8 cellular contexts compared by ENCODE assay signal in the genomic region with DNA sequence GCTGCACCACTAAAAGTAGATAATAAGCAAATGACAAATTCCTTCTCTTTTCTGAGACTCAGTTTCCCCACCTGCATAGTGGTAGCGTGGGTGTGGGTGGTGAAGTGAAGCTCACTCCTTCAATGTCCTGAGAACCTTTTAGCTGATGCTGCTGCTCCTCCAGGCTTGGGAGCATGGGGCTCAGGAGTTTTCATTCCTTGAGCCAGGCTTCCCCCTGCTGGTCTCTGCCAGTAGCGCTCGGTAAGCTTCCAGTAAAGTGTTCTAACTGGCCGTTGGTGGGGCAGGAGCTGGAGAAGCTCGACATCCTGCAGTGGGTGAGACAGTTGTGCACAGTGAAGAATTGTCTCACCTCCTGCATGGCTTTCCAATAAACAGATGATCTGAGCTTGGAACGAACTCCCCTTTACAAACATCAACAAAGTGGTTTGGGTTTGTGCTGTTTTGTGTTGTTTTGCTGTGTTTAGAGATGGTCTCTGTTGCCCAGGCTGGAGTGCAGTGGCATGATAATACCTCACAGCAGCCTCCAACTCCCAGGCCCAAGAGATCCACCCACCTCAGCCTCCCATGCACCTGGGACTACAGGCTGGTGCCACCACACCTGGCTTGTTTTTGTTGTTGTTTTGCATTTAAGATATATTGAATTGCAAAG. TPM values are rescaled to one million over a fixed set of nuclear protein-coding genes. Genes with fewer than 3 reads are reported as not detected.
DNase-seq lines count a peak whose midpoint lies in the region; ATAC-seq and TF ChIP-seq lines count a peak whose summit lies in the region.

No MANE protein-coding gene starts in this region.

- H3K4me1 Mint-ChIP-seq in activated T-cell treated with anti-CD3 and anti-CD28 coated beads, Interleukin-2, amount 50 U/mL, for 24 hours (ENCODE audit: low read depth), result peaks cover 1% of the 10 kb centered on the region
- H3K4me1 Mint-ChIP-seq in neural progenitor cell, result peaks cover 17% of the 10 kb centered on the region

- H2BK120ac ChIP-seq in IMR-90 (ENCODE audit: low read depth, low read length), result no peak overlapping the region

- 0% methylated on average over 2 of the region's 6 CpGs; no CpG with 5 or more reads in 1 of the 2 experiments for WGBS in IMR-90 (ENCODE audit: extremely low coverage in 2 of 2, insufficient read length in 1 of 2), 2 experiments
- 20 to 56% methylated on average over 4 to 6 of the region's 6 CpGs for WGBS in testis, 2 donors

- H4K8ac ChIP-seq in IMR-90 (ENCODE audit: low read depth in 2 of 2, low read length in 2 of 2), result peak overlapping the region in 1 of 2 experiments; percentile 43; a peak in 1 of 4 replicates

- H3K27ac ChIP-seq in IMR-90 (ENCODE audit: insufficient read depth, low read length), result no peak overlapping the region
- H3K27ac ChIP-seq in Panc1 (ENCODE audit: low read length), result peak overlapping the region; percentile 37
- no peak overlapping the region for H3K27ac ChIP-seq in neural progenitor cell
- no peak overlapping the region for H3K27ac ChIP-seq in testis

- H3K4ac ChIP-seq in IMR-90 (ENCODE audit: low read depth, low read length), result no peak overlapping the region

- dilution Hi-C loops in IMR-90 (cut with HindIII; ENCODE audit: low sequenced_read_pairs, unreplicated experiment), result no loop called here

- H3K4me2 ChIP-seq in IMR-90 (ENCODE audit: low read depth, low read length) (no peak overlapping the region), neural progenitor cell (no peak overlapping the region)

- in situ Hi-C loops in IMR-90 (cut with MboI; ENCODE audit: low sequenced_read_pairs) (loop anchor here (5.0 kb wide), 1 partner anchor 205 kb away; the partner anchor contains the start of gene SLC36A1), Panc1 (cut with HindIII; ENCODE audit: low pct_unique_long_range_greater_than_20kb, low sequenced_read_pairs) (no loop called here)

- intact Hi-C loops in IMR-90 (cut with micrococcal nuclease) (loop anchor here (1.0 to 5.0 kb wide), 7 partner anchors 129 to 650 kb away; partner anchors contain the start of gene SLC36A1), Panc1 (cut with micrococcal nuclease; ENCODE audit: unreplicated experiment) (loop anchor here (1.0 to 5.0 kb wide), 3 partner anchors 129 to 335 kb away; partner anchors contain the start of gene SLC36A1), testis (cut with DNase I; ENCODE audit: low total_unique reads) (no loop called here)

- H4K91ac ChIP-seq in IMR-90 (ENCODE audit: insufficient read depth, low read depth, low read length), result no peak overlapping the region

- H4K5ac ChIP-seq in IMR-90 (ENCODE audit: low read depth, low read length), result no peak overlapping the region

- H2AK5ac ChIP-seq in IMR-90 (ENCODE audit: low read depth, low read length), result no peak overlapping the region

- H3K4me3 ChIP-seq in IMR-90 (ENCODE audit: insufficient read depth, low read depth, low read length) (no peak overlapping the region), Panc1 (ENCODE audit: low read depth in 2 of 2, low read length in 2 of 2) (no peak overlapping the region), fibroblast of mammary gland (ENCODE audit: control insufficient read depth, low read depth, low read length) (no peak overlapping the region), neural progenitor cell (no peak overlapping the region), testis (no peak overlapping the region)

- H2BK5ac ChIP-seq in IMR-90 (ENCODE audit: low read depth, low read length, poor library complexity, severe bottlenecking), result no peak overlapping the region

- H4K20me1 ChIP-seq in IMR-90 (ENCODE audit: insufficient read depth, low read length), result no peaks in the 10 kb centered on the region
- H4K20me1 ChIP-seq in neural progenitor cell (ENCODE audit: low read depth), result no peaks in the 10 kb centered on the region

- peaks cover 3% of the 10 kb centered on the region for H3K27me3 Mint-ChIP-seq in activated T-cell treated with anti-CD3 and anti-CD28 coated beads, Interleukin-2, amount 50 U/mL, for 24 hours
- no peaks in the 10 kb centered on the region for H3K27me3 Mint-ChIP-seq in neural progenitor cell (ENCODE audit: insufficient read depth, low read depth)

- H2AK9ac ChIP-seq in IMR-90 (replicated peaks; ENCODE audit: low read depth, low read length, poor library complexity), result no peak overlapping the region

- H3K9me3 Mint-ChIP-seq in activated T-cell treated with anti-CD3 and anti-CD28 coated beads, Interleukin-2, amount 50 U/mL, for 24 hours, result no peaks in the 10 kb centered on the region
- H3K9me3 Mint-ChIP-seq in neural progenitor cell, result no peaks in the 10 kb centered on the region

- POLR2A ChIA-PET in IMR-90 (lab: Charles Lee; ENCODE audit: unreplicated experiment), result no interaction called here
- POLR2A ChIA-PET in Panc1 (lab: Charles Lee), result no interaction called here

- H3K14ac ChIP-seq in IMR-90 (replicated peaks; ENCODE audit: low read depth, low read length), result no peak overlapping the region

- H3K36me3 Mint-ChIP-seq in activated T-cell treated with anti-CD3 and anti-CD28 coated beads, Interleukin-2, amount 50 U/mL, for 24 hours (ENCODE audit: low read depth), result no peaks in the 10 kb centered on the region
- H3K36me3 Mint-ChIP-seq in neural progenitor cell, result no peaks in the 10 kb centered on the region

- TF ChIP-seq CTCF in IMR-90 (conservative IDR thresholded peaks at IDR 0.05; ENCODE audit: low read depth, low read length), result peak; percentile 98
- peak; percentile 94 for TF ChIP-seq CTCF in Panc1 (IDR thresholded peaks at IDR 0.05)
- peak; percentile 92 for TF ChIP-seq CTCF in fibroblast of mammary gland (conservative IDR thresholded peaks at IDR 0.05; ENCODE audit: control insufficient read depth, insufficient read depth, low read depth, low read length)
- TF ChIP-seq CTCF in neural progenitor cell (IDR thresholded peaks at IDR 0.05), result peak; percentile 96
- TF ChIP-seq CTCF in testis (IDR thresholded peaks at IDR 0.05), result peak; percentile 65 to 78 (median 71)

- ATAC-seq in GM21619 (IDR thresholded peaks at IDR 0.05; ENCODE audit: unreplicated experiment) (peak; percentile 98), IMR-90 (ENCODE audit: low read depth) (peak; percentile 100), Panc1 (peak; percentile 99)

- H2BK15ac ChIP-seq in IMR-90 (ENCODE audit: low read depth, low read length), result no peak overlapping the region

- H3K23ac ChIP-seq in IMR-90 (ENCODE audit: low read depth, low read length), result no peak overlapping the region

- H3K79me2 ChIP-seq in neural progenitor cell (ENCODE audit: low read depth), result no peaks in the 10 kb centered on the region

- peak; percentile 83 for DNase-seq in Daoy (ENCODE audit: low read depth)
- DNase-seq in IMR-90, result peak; percentile 75
- DNase-seq in Panc1 (ENCODE audit: low read depth, low spot score), result peak; percentile 73
- peak; percentile 71 for DNase-seq in activated T-cell treated with anti-CD3 and anti-CD28 coated beads, Interleukin-2, amount 50 U/mL, for 24 hours
- peak; percentile 80 for DNase-seq in fibroblast of mammary gland (ENCODE audit: low read depth)
- DNase-seq in neural progenitor cell (ENCODE audit: low spot score), result peak; percentile 92
- DNase-seq in testis, result peak; percentile 85

- H3F3A ChIP-seq in neural progenitor cell (ENCODE audit: low read depth), result peaks cover 13% of the 10 kb centered on the region

- no peak overlapping the region; the same call in 1 of the 2 replicates for H2BK20ac ChIP-seq in IMR-90 (ENCODE audit: low read depth, low read length)

- H3K36me3 ChIP-seq in IMR-90 (ENCODE audit: control insufficient read depth, insufficient read depth, low read length), result no peaks in the 10 kb centered on the region
- H3K36me3 ChIP-seq in Panc1 (ENCODE audit: control insufficient read depth, insufficient read depth, low read length), result no peaks in the 10 kb centered on the region
- H3K36me3 ChIP-seq in neural progenitor cell, result no peaks in the 10 kb centered on the region
- H3K36me3 ChIP-seq in testis (ENCODE audit: low read depth, missing control alignments), result no peaks in the 10 kb centered on the region

- H3K9me3 ChIP-seq in IMR-90 (ENCODE audit: control insufficient read depth, insufficient read depth, low read length) (no peaks in the 10 kb centered on the region), Panc1 (ENCODE audit: control insufficient read depth, insufficient read depth, low read depth, low read length) (no peaks in the 10 kb centered on the region), neural progenitor cell (ENCODE audit: low read depth) (no peaks in the 10 kb centered on the region), testis (no peaks in the 10 kb centered on the region)

- no peaks in the 10 kb centered on the region for H3K9me1 ChIP-seq in IMR-90 (ENCODE audit: insufficient read depth, low read length)

- peak overlapping the region; percentile 67 for H2AFZ ChIP-seq in IMR-90 (replicated peaks; ENCODE audit: low read length, poor library complexity)
- peak overlapping the region; percentile 10 for H2AFZ ChIP-seq in neural progenitor cell (replicated peaks)

- BruUV-seq in IMR-90 (replicated peaks; lab: Mats Ljungman, UMichigan) (no TSS peak), Panc1 (replicated peaks; lab: Mats Ljungman, UMichigan) (no TSS peak)

- peaks cover 7% of the 10 kb centered on the region; the same call in 1 of the 2 replicates for H3K27me3 ChIP-seq in IMR-90 (ENCODE audit: control insufficient read depth, insufficient read depth, low read length)
- H3K27me3 ChIP-seq in Panc1 (ENCODE audit: control insufficient read depth, insufficient read depth, low read length), result no peaks in the 10 kb centered on the region
- no peaks in the 10 kb centered on the region for H3K27me3 ChIP-seq in neural progenitor cell
- H3K27me3 ChIP-seq in testis, result no peaks in the 10 kb centered on the region

- H3K18ac ChIP-seq in IMR-90 (ENCODE audit: low read depth, low read length), result no peak overlapping the region

- CTCF ChIA-PET in IMR-90 (lab: Yijun Ruan, JAX) (interaction anchor here (0.6 to 2.1 kb wide), 32 partner anchors 9 to 526 kb away, joined by 3 to 16 read pairs (median 4); partner anchors contain the start of gene SLC36A1), Panc1 (lab: Charles Lee) (interaction anchor here (0.6 to 2.7 kb wide), 12 partner anchors 12 to 526 kb away, joined by 3 to 29 read pairs (median 4); partner anchors contain the start of gene SLC36A1)

- TF ChIP-seq RAD21 in IMR-90 (IDR thresholded peaks at IDR 0.05; ENCODE audit: low read length), result peak; percentile 94

- H3K9ac ChIP-seq in IMR-90 (ENCODE audit: low read depth, low read length) (no peak overlapping the region), neural progenitor cell (no peak overlapping the region)

- H3K4me3 Mint-ChIP-seq in activated T-cell treated with anti-CD3 and anti-CD28 coated beads, Interleukin-2, amount 50 U/mL, for 24 hours, result no peak overlapping the region
- H3K4me3 Mint-ChIP-seq in neural progenitor cell, result no peak overlapping the region

- H3K79me1 ChIP-seq in IMR-90 (ENCODE audit: low read depth in 1 of 2, low read length in 2 of 2), result no peaks in the 10 kb centered on the region

- H3K4me1 ChIP-seq in IMR-90 (ENCODE audit: control insufficient read depth, insufficient read depth, low read length), result peaks cover 2% of the 10 kb centered on the region; the same call in 1 of the 2 replicates
- peaks cover 4% of the 10 kb centered on the region; the same call in 1 of the 2 replicates for H3K4me1 ChIP-seq in Panc1 (ENCODE audit: control insufficient read depth, insufficient read depth, low read length)
- H3K4me1 ChIP-seq in neural progenitor cell, result peaks cover 11% of the 10 kb centered on the region
- no peaks in the 10 kb centered on the region for H3K4me1 ChIP-seq in testis

- H3K56ac ChIP-seq in IMR-90 (ENCODE audit: extremely low read depth, insufficient read depth, low read length), result no peak overlapping the region

- TF ChIP-seq POLR2A in IMR-90 (IDR thresholded peaks at IDR 0.05; ENCODE audit: low read depth, low read length), result no peak
- no peak for TF ChIP-seq POLR2A in testis (IDR thresholded peaks at IDR 0.05)

- H3K27ac Mint-ChIP-seq in activated T-cell treated with anti-CD3 and anti-CD28 coated beads, Interleukin-2, amount 50 U/mL, for 24 hours, result no peak overlapping the region
- no peak overlapping the region for H3K27ac Mint-ChIP-seq in neural progenitor cell

RNA-seq across cellular contexts. Expression of gene SPARC, which starts 34.6 kb away (rescaled TPM):
- 364 and 386 TPM in 2 replicates for total RNA-seq in Daoy (2014; rRNA removed; shearing (Covaris generic))
- 1,186 and 1,450 TPM in 2 replicates for total RNA-seq in IMR-90 (2012; rRNA removed)
- 4,692 and 5,281 TPM in 2 replicates for polyA plus RNA-seq in IMR-90 (2012; rRNA removed)
- polyA plus RNA-seq in IMR-90 (2012; cell fraction: cytosol; rRNA removed), result 1,755 and 1,772 TPM in 2 replicates
- 949 and 1,641 TPM in 2 replicates for polyA plus RNA-seq in IMR-90 (2012; cell fraction: nucleus; rRNA removed; ENCODE audit: low replicate concordance)
- total RNA-seq in Panc1 (2021; ENCODE audit: unreplicated experiment), result 228 TPM
- 986 TPM for polyA plus RNA-seq in Panc1 (2012; ENCODE audit: insufficient read length)
- total RNA-seq in neural progenitor cell (ENCODE audit: low replicate concordance), result 122 and 158 TPM in 2 replicates
- 1,000 to 10,000 TPM; 1,884 to 2,585 TPM for total RNA-seq in testis
- polyA plus RNA-seq in testis (ENCODE audit: insufficient read depth, low read depth, low replicate concordance), result 3,080 TPM
